In genomic region chr19:54418030-54418929, GRCh38 we compare ENCODE assay signal across 9 cellular contexts. TPM values are rescaled to one million over a fixed set of nuclear protein-coding genes. Genes with fewer than 3 reads are reported as not detected.
DNase-seq lines count a peak whose midpoint lies in the region; ATAC-seq, FAIRE-seq and TF ChIP-seq lines count a peak whose summit lies in the region.
"Had no signal": no experiment of that assay in that cellular context is flagged by ENCODE, and none has a peak within 500 bp of the region (broad histone marks: within the 10 kb centered on the region; RNA-seq: fewer than 3 reads in every experiment).

No MANE protein-coding gene starts in this region.

- peak overlapping the region; percentile 4 for H3K27ac Mint-ChIP-seq in progenitor cell of endocrine pancreas

- H3K9me3 Mint-ChIP-seq in progenitor cell of endocrine pancreas (ENCODE audit: low read depth): peaks cover 7% of the 10 kb centered on the region

- TF ChIP-seq CTCF in progenitor cell of endocrine pancreas (IDR thresholded peaks at IDR 0.05; ENCODE audit: unreplicated experiment) (no peak), upper lobe of left lung (IDR thresholded peaks at IDR 0.05) (no peak)

- 19 to 28% methylated on average over 18 to 24 of the region's 25 CpGs for WGBS in upper lobe of left lung, 2 donors

- no peak for ATAC-seq in HG02678 (IDR thresholded peaks at IDR 0.05; ENCODE audit: unreplicated experiment)
- no peak for ATAC-seq in upper lobe of left lung (ENCODE audit: low FRiP score in 2 of 2)

- H3K4me1 ChIP-seq in upper lobe of left lung: peaks cover 5 to 16% (median 9%) of the 10 kb centered on the region in 4 donors

- no peak overlapping the region for H3K4me3 ChIP-seq in upper lobe of left lung

- no peak for TF ChIP-seq POLR2A in upper lobe of left lung (IDR thresholded peaks at IDR 0.05)

- no peak for DNase-seq in GM18507 (ENCODE audit: extremely low spot score, insufficient read length, low read depth)
- DNase-seq in RPMI7951 (ENCODE audit: low read depth): peak; percentile 54
- DNase-seq in epidermal melanocyte (ENCODE audit: insufficient read length, low spot score): peak; percentile 42
- DNase-seq in progenitor cell of endocrine pancreas (ENCODE audit: low spot score, unreplicated experiment): no peak
- no peak for DNase-seq in mucosa of gallbladder (ENCODE audit: low spot score)
- DNase-seq in upper lobe of left lung: no peak
- DNase-seq in ACHN: no peak

- TF ChIP-seq EP300 in upper lobe of left lung (IDR thresholded peaks at IDR 0.05): no peak

- H3K4me3 Mint-ChIP-seq in progenitor cell of endocrine pancreas (ENCODE audit: low read depth): peak overlapping the region; percentile 22

- H3K27ac ChIP-seq in upper lobe of left lung: no peak overlapping the region

- peaks cover 42% of the 10 kb centered on the region for H3K27me3 Mint-ChIP-seq in progenitor cell of endocrine pancreas

- in situ Hi-C loops in ACHN (cut with HindIII; ENCODE audit: low pct_ligation_motif_present, low pct_unique_long_range_greater_than_20kb, low sequenced_read_pairs): no loop called here

- H3K4me1 Mint-ChIP-seq in progenitor cell of endocrine pancreas (ENCODE audit: low read depth): peaks cover 24% of the 10 kb centered on the region

- peak; percentile 51 for FAIRE-seq in GM18507 (lab: Jason Lieb, UNC)
- FAIRE-seq: TTC549 had no signal

- H3K27me3 ChIP-seq in upper lobe of left lung: peaks cover 1 to 47% (median 27%) of the 10 kb centered on the region in 4 donors

- no peaks in the 10 kb centered on the region for H3K9me3 ChIP-seq in upper lobe of left lung

- peaks cover 9% of the 10 kb centered on the region for H3K36me3 Mint-ChIP-seq in progenitor cell of endocrine pancreas (ENCODE audit: insufficient read depth)

- H3K36me3 ChIP-seq in upper lobe of left lung: no peaks in the 10 kb centered on the region

RNA-seq across cellular contexts. Expression of gene TTYH1, which starts 3.0 kb away (rescaled TPM):
- total RNA-seq in RPMI7951 (2014; rRNA removed; shearing (Covaris generic)): not detected in 2 replicates
- total RNA-seq in progenitor cell of endocrine pancreas: 133 and 144 TPM in 2 replicates
- 2.7 TPM for total RNA-seq in mucosa of gallbladder
- total RNA-seq in upper lobe of left lung: not detected

RNA-seq across cellular contexts. Expression of gene LENG8, which starts 30.7 kb away (rescaled TPM):
- 7.1 and 9.0 TPM in 2 replicates for total RNA-seq in RPMI7951 (2014; rRNA removed; shearing (Covaris generic))
- total RNA-seq in progenitor cell of endocrine pancreas: 188 and 210 TPM in 2 replicates
- 236 TPM for total RNA-seq in mucosa of gallbladder
- 1,000 to 10,000 TPM in 1 of 6 donors, 100 to 1,000 TPM in 4, 10 to 100 TPM in 1; 72.2 to 1,027 (median 188) TPM for total RNA-seq in upper lobe of left lung

RNA-seq across cellular contexts. Expression of gene LENG9, which starts 45.3 kb away (rescaled TPM):
- 0.88 and 1.4 TPM in 2 replicates for total RNA-seq in RPMI7951 (2014; rRNA removed; shearing (Covaris generic))
- 0.72 and 0.75 TPM in 2 replicates for total RNA-seq in progenitor cell of endocrine pancreas
- 11.0 TPM for total RNA-seq in mucosa of gallbladder
- 10 to 100 TPM in 2 of 6 donors, 1 to 10 TPM in 4; 3.3 to 12.6 (median 9.1) TPM for total RNA-seq in upper lobe of left lung

RNA-seq across cellular contexts. Expression of gene LAIR1, which starts 53.5 kb away (rescaled TPM):
- 0.12 TPM in 1 of 2 replicates, not detected in the other for total RNA-seq in RPMI7951 (2014; rRNA removed; shearing (Covaris generic))
- not detected in 2 replicates for total RNA-seq in progenitor cell of endocrine pancreas
- total RNA-seq in mucosa of gallbladder: 36.1 TPM
- 100 to 1,000 TPM in 3 of 6 donors, 10 to 100 TPM in 3; 46.5 to 228 (median 111) TPM for total RNA-seq in upper lobe of left lung

RNA-seq across cellular contexts. Expression of gene CDC42EP5, which starts 54.8 kb away (rescaled TPM):
- 1.1 and 1.7 TPM in 2 replicates for total RNA-seq in RPMI7951 (2014; rRNA removed; shearing (Covaris generic))
- 1.6 and 2.1 TPM in 2 replicates for total RNA-seq in progenitor cell of endocrine pancreas
- 14.9 TPM for total RNA-seq in mucosa of gallbladder
- 10 to 100 TPM; 11.1 to 40.4 (median 20.6) TPM for total RNA-seq in upper lobe of left lung

Comparison
In these comparisons a context has a peak if more than half of its experiments do, and no peak if none do; other contexts are left out.
1. DNase-seq: peak in RPMI7951 (single experiment) and epidermal melanocyte (single experiment); none in GM18507 (single experiment), progenitor cell of endocrine pancreas (single experiment), mucosa of gallbladder (single experiment), upper lobe of left lung (0 of 2) and ACHN (single experiment).
2. RNA of gene TTYH1, which starts 3.0 kb away (total RNA-seq): 133 to 144 TPM in progenitor cell of endocrine pancreas; 2.7 TPM in mucosa of gallbladder (single experiment), not detected in RPMI7951 and not detected in upper lobe of left lung; every median in the first group is over 10 times any median in the second.